In the genomic region with DNA sequence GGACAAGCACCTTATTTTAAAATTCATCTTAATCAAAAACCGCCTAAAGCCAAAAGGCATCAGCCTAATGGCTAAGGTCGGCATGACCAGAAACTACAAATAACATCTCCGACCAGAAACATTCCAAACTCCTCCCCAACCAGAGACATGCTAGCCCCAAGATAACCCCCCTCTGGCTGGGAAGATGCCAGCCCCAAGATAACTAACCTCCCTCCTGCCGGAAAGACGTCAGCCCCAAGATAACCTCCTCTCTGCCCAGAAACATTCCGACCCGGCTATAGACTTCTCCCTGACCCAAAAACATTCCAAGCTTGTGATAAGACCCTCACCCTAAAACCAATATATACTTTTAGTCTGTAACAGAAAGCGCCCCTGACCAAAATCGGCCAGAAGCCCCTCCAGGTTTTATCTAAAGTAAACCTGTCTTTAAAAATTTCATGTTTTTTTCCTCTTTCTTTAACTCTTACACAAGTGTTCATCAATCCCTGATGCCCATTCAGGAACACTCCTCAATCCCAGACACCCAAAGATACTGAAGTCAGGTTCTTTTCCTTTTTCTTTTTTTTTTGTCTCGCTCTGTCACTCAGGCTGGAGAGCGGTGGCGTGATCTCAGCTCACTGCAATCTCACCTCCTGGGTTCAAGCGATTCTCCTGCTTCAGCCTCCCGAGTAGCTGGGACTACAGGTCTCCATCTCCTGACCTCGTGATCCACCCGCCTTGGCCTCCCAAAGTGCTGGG, we compare ENCODE assay signal across 1 cellular context.
TF ChIP-seq lines count a peak whose summit lies in the region.

No MANE protein-coding gene starts in this region.

TF ChIP-seq in K562, 482 proteins besides CTCF, POLR2A, EP300 and RAD21 (continued from another document):
- TF ChIP-seq, protein P1, sequence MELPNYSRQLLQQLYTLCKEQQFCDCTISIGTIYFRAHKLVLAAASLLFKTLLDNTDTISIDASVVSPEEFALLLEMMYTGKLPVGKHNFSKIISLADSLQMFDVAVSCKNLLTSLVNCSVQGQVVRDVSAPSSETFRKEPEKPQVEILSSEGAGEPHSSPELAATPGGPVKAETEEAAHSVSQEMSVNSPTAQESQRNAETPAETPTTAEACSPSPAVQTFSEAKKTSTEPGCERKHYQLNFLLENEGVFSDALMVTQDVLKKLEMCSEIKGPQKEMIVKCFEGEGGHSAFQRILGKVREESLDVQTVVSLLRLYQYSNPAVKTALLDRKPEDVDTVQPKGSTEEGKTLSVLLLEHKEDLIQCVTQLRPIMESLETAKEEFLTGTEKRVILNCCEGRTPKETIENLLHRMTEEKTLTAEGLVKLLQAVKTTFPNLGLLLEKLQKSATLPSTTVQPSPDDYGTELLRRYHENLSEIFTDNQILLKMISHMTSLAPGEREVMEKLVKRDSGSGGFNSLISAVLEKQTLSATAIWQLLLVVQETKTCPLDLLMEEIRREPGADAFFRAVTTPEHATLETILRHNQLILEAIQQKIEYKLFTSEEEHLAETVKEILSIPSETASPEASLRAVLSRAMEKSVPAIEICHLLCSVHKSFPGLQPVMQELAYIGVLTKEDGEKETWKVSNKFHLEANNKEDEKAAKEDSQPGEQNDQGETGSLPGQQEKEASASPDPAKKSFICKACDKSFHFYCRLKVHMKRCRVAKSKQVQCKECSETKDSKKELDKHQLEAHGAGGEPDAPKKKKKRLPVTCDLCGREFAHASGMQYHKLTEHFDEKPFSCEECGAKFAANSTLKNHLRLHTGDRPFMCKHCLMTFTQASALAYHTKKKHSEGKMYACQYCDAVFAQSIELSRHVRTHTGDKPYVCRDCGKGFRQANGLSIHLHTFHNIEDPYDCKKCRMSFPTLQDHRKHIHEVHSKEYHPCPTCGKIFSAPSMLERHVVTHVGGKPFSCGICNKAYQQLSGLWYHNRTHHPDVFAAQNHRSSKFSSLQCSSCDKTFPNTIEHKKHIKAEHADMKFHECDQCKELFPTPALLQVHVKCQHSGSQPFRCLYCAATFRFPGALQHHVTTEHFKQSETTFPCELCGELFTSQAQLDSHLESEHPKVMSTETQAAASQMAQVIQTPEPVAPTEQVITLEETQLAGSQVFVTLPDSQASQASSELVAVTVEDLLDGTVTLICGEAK (IDR thresholded peaks at IDR 0.05) = no peak
- TF ChIP-seq, protein P1 (CRISPR knock-in tag; IDR thresholded peaks at IDR 0.05) = no peak
- TF ChIP-seq ZNF263 (CRISPR knock-in tag; IDR thresholded peaks at IDR 0.05; ENCODE audit: borderline replicate concordance) = no peak
- TF ChIP-seq CTBP1 (IDR thresholded peaks at IDR 0.05; ENCODE audit: borderline replicate concordance) = peak; percentile 44; the same call in 1 of the 2 replicates
- TF ChIP-seq PHF20 (IDR thresholded peaks at IDR 0.05; ENCODE audit: partially characterized antibody) = no peak
- no peak for TF ChIP-seq TCF3 (CRISPR knock-in tag; IDR thresholded peaks at IDR 0.05)
- no peak for TF ChIP-seq ZNF77 (CRISPR knock-in tag; IDR thresholded peaks at IDR 0.05)
- TF ChIP-seq HEY1 (CRISPR knock-in tag; IDR thresholded peaks at IDR 0.05; ENCODE audit: borderline replicate concordance) = no peak
- TF ChIP-seq SIX5 (IDR thresholded peaks at IDR 0.05; ENCODE audit: borderline replicate concordance in 1 of 2, insufficient read depth in 1 of 2, low read depth in 1 of 2, low read length in 2 of 2) = no peak
- peak; percentile 64 for TF ChIP-seq ARID1B (IDR thresholded peaks at IDR 0.05)
